ENCODE assay signal across 1 cellular context in the genomic region with DNA sequence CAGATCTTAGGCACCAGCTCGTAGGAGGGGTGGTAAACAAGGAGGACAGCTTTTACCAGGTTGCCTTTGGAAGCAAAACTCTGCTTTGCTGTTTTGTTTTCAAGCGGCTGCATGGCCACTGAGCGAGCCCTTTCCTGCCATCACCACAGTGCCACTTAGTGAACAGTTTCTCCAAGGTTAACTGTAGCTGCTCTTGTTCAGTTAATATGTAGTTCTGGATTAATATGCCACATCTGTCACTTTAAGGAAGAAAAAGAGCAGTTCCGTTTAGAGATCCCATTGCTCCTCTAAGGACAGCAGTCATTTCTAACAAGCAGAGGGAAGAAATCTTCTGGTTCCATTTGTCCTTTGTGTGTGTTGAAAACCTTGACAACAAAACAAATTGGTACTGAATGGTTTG.
TF ChIP-seq lines count a peak whose summit lies in the region.

No MANE protein-coding gene starts in this region.

TF ChIP-seq in K562, 482 proteins besides CTCF, POLR2A, EP300 and RAD21:
- no peak for TF ChIP-seq LEF1 (IDR thresholded peaks at IDR 0.05)
- TF ChIP-seq NFXL1 (CRISPR knock-in tag; IDR thresholded peaks at IDR 0.05), result no peak
- TF ChIP-seq SPI1 (IDR thresholded peaks at IDR 0.05; ENCODE audit: borderline replicate concordance, low read depth, low read length), result no peak
- TF ChIP-seq ZNF445 (CRISPR knock-in tag; IDR thresholded peaks at IDR 0.05; ENCODE audit: low read depth), result no peak
- TF ChIP-seq, protein P1, sequence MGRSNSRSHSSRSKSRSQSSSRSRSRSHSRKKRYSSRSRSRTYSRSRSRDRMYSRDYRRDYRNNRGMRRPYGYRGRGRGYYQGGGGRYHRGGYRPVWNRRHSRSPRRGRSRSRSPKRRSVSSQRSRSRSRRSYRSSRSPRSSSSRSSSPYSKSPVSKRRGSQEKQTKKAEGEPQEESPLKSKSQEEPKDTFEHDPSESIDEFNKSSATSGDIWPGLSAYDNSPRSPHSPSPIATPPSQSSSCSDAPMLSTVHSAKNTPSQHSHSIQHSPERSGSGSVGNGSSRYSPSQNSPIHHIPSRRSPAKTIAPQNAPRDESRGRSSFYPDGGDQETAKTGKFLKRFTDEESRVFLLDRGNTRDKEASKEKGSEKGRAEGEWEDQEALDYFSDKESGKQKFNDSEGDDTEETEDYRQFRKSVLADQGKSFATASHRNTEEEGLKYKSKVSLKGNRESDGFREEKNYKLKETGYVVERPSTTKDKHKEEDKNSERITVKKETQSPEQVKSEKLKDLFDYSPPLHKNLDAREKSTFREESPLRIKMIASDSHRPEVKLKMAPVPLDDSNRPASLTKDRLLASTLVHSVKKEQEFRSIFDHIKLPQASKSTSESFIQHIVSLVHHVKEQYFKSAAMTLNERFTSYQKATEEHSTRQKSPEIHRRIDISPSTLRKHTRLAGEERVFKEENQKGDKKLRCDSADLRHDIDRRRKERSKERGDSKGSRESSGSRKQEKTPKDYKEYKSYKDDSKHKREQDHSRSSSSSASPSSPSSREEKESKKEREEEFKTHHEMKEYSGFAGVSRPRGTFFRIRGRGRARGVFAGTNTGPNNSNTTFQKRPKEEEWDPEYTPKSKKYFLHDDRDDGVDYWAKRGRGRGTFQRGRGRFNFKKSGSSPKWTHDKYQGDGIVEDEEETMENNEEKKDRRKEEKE (IDR thresholded peaks at IDR 0.05; ENCODE audit: borderline replicate concordance in 1 of 2, control insufficient read depth in 1 of 2, low read depth in 2 of 2, low read length in 1 of 2), result no peak
- no peak for TF ChIP-seq NBN (IDR thresholded peaks at IDR 0.05; ENCODE audit: low read depth)
- TF ChIP-seq, protein P2, sequence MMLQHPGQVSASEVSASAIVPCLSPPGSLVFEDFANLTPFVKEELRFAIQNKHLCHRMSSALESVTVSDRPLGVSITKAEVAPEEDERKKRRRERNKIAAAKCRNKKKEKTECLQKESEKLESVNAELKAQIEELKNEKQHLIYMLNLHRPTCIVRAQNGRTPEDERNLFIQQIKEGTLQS (IDR thresholded peaks at IDR 0.05), result no peak
- TF ChIP-seq, protein P2 (CRISPR knock-in tag; conservative IDR thresholded peaks at IDR 0.05), result peak; percentile 83
- TF ChIP-seq SOX6 (IDR thresholded peaks at IDR 0.05), result no peak
